15 cellular contexts compared by ENCODE assay signal in the genomic region with DNA sequence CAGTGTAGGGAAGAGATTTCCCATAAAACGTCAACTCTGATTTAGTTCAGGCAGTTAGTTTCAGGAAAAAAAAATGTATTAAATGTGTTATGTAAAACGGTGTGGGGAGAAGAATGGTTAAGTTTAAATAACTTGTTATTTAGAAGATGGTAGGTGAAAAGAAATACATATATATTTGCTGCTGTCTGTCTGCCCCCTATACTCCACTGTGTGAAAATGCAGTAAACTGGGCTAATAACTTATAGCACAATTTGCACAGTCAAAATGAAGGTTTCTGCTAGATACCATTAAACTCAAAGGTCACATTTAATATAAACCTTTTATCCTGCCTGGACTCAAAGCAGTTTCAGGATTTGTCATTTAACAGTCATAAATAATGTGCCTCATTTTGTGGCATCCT.
DNase-seq lines count a peak whose midpoint lies in the region; ATAC-seq and TF ChIP-seq lines count a peak whose summit lies in the region.
"Had no signal": no experiment of that assay in that cellular context is flagged by ENCODE, and none has a peak within 500 bp of the region (broad histone marks: within the 10 kb centered on the region; RNA-seq: fewer than 3 reads in every experiment).

No MANE protein-coding gene starts in this region.

- DNase-seq in RPMI8226 (peak; percentile 10), immature natural killer cell (no peak), NCI-H1694 treated with DMSO at 0.1 percent for 48 hours (lab: John Stamatoyannopoulos, UW) (no peak)
- DNase-seq: activated CD4-positive, alpha-beta T cell treated with anti-CD3 and anti-CD28 coated beads, Interleukin-2, amount 50 U/mL, for 48 hours; C1 segment of cervical spinal cord; NCI-H1417 treated with DMSO at 0.1 percent for 48 hours; NCI-H510A; SHP77 had no signal

- no peak overlapping the region for H3K27ac Mint-ChIP-seq in immature natural killer cell
- H3K27ac Mint-ChIP-seq: dendritic cell treated with granulocyte-macrophage colony-stimulating factor and Interleukin-4, amounts not matched to agents 40 ng/mL and 50 ng/mL, for 4 days; stimulated activated naive CD8-positive, alpha-beta T cell treated with anti-CD3 and anti-CD28 coated beads, Interleukin-15, Interleukin-2, amounts not matched to agents 100 ng/mL and 50 ng/mL, for 24 hours had no signal

- H3K9me3 ChIP-seq in neural cell (ENCODE audit: low read length), result no peaks in the 10 kb centered on the region

- no peak overlapping the region for H3K9ac ChIP-seq in neural cell (ENCODE audit: low read length)

- no peaks in the 10 kb centered on the region for H3K9me2 ChIP-seq in neural cell (ENCODE audit: insufficient read depth, low read length)

- H3K4me3 ChIP-seq in neural cell (ENCODE audit: low read length), result no peak overlapping the region

- no peaks in the 10 kb centered on the region for H3K4me1 Mint-ChIP-seq in immature natural killer cell

- H3K27me3 ChIP-seq in neural cell (ENCODE audit: insufficient read depth, low read depth, low read length), result no peaks in the 10 kb centered on the region

- H3K27me3 Mint-ChIP-seq in immature natural killer cell (ENCODE audit: low read depth in 3 of 3), result no peaks in the 10 kb centered on the region
- H3K27me3 Mint-ChIP-seq: dendritic cell treated with granulocyte-macrophage colony-stimulating factor and Interleukin-4, amounts not matched to agents 40 ng/mL and 50 ng/mL, for 4 days; stimulated activated naive CD8-positive, alpha-beta T cell treated with anti-CD3 and anti-CD28 coated beads, Interleukin-15, Interleukin-2, amounts not matched to agents 100 ng/mL and 50 ng/mL, for 24 hours had no signal

- no peak for TF ChIP-seq EP300 in neural cell (conservative IDR thresholded peaks at IDR 0.05; ENCODE audit: poor library complexity, severe bottlenecking)

- TF ChIP-seq RAD21 in neural cell (conservative IDR thresholded peaks at IDR 0.05), result peak; percentile 59

- ATAC-seq in GM18511 (IDR thresholded peaks at IDR 0.05; ENCODE audit: unreplicated experiment), result peak; percentile 57
- ATAC-seq in HG03159 (IDR thresholded peaks at IDR 0.05; ENCODE audit: unreplicated experiment), result peak; percentile 56
- no peak for ATAC-seq in HG03139 (IDR thresholded peaks at IDR 0.05; ENCODE audit: unreplicated experiment)
- no peak for ATAC-seq in HG03457 (IDR thresholded peaks at IDR 0.05; ENCODE audit: unreplicated experiment)

- no peaks in the 10 kb centered on the region for H3F3A ChIP-seq in neural cell (ENCODE audit: insufficient read depth, low read length, poor library complexity, severe bottlenecking)

- H3K79me2 ChIP-seq in neural cell (replicated peaks; ENCODE audit: insufficient read depth, low read length), result no peaks in the 10 kb centered on the region

- no peaks in the 10 kb centered on the region for H3K36me3 ChIP-seq in neural cell (ENCODE audit: insufficient read depth, low read length)

- no peaks in the 10 kb centered on the region for H3K36me3 Mint-ChIP-seq in immature natural killer cell

- TF ChIP-seq CTCF in neural cell (IDR thresholded peaks at IDR 0.05; ENCODE audit: poor library complexity, severe bottlenecking), result peak; percentile 56

- H3K4me3 Mint-ChIP-seq in immature natural killer cell, result no peak overlapping the region
- H3K4me3 Mint-ChIP-seq: dendritic cell treated with granulocyte-macrophage colony-stimulating factor and Interleukin-4, amounts not matched to agents 40 ng/mL and 50 ng/mL, for 4 days; stimulated activated naive CD8-positive, alpha-beta T cell treated with anti-CD3 and anti-CD28 coated beads, Interleukin-15, Interleukin-2, amounts not matched to agents 100 ng/mL and 50 ng/mL, for 24 hours had no signal

- H2AFZ ChIP-seq in neural cell (ENCODE audit: low read depth, low read length), result no peak overlapping the region

- no peak overlapping the region for H3K4me2 ChIP-seq in neural cell (ENCODE audit: low read length)

- H3K9me3 Mint-ChIP-seq in immature natural killer cell, result peaks cover 0 to 35% (median 4%) of the 10 kb centered on the region in 6 donors
- H3K9me3 Mint-ChIP-seq: dendritic cell treated with granulocyte-macrophage colony-stimulating factor and Interleukin-4, amounts not matched to agents 40 ng/mL and 50 ng/mL, for 4 days had no signal

- no peak overlapping the region for H3K27ac ChIP-seq in neural cell (ENCODE audit: low read length)

- H4K20me1 ChIP-seq in neural cell (ENCODE audit: insufficient read depth), result no peaks in the 10 kb centered on the region

TF ChIP-seq in neural cell, 6 proteins besides CTCF, POLR2A, EP300 and RAD21:
- no peak for TF ChIP-seq POLR2AphosphoS5 (IDR thresholded peaks at IDR 0.05)
- no peak for TF ChIP-seq SMC3 (conservative IDR thresholded peaks at IDR 0.05; ENCODE audit: poor library complexity)
- TF ChIP-seq, protein P1, sequence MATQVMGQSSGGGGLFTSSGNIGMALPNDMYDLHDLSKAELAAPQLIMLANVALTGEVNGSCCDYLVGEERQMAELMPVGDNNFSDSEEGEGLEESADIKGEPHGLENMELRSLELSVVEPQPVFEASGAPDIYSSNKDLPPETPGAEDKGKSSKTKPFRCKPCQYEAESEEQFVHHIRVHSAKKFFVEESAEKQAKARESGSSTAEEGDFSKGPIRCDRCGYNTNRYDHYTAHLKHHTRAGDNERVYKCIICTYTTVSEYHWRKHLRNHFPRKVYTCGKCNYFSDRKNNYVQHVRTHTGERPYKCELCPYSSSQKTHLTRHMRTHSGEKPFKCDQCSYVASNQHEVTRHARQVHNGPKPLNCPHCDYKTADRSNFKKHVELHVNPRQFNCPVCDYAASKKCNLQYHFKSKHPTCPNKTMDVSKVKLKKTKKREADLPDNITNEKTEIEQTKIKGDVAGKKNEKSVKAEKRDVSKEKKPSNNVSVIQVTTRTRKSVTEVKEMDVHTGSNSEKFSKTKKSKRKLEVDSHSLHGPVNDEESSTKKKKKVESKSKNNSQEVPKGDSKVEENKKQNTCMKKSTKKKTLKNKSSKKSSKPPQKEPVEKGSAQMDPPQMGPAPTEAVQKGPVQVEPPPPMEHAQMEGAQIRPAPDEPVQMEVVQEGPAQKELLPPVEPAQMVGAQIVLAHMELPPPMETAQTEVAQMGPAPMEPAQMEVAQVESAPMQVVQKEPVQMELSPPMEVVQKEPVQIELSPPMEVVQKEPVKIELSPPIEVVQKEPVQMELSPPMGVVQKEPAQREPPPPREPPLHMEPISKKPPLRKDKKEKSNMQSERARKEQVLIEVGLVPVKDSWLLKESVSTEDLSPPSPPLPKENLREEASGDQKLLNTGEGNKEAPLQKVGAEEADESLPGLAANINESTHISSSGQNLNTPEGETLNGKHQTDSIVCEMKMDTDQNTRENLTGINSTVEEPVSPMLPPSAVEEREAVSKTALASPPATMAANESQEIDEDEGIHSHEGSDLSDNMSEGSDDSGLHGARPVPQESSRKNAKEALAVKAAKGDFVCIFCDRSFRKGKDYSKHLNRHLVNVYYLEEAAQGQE (IDR thresholded peaks at IDR 0.05; ENCODE audit: borderline replicate concordance), result no peak
- TF ChIP-seq EZH2 (IDR thresholded peaks at IDR 0.05; ENCODE audit: borderline replicate concordance, insufficient read depth, low read length, poor library complexity, severe bottlenecking), result no peak
- no peak for TF ChIP-seq MXI1 (conservative IDR thresholded peaks at IDR 0.05; ENCODE audit: poor library complexity, severe bottlenecking)
- no peak for TF ChIP-seq TAF1 (IDR thresholded peaks at IDR 0.05; ENCODE audit: low read depth)

Comparison
In these comparisons a context has a peak if more than half of its experiments do, and no peak if none do; other contexts are left out.
1. ATAC-seq: peak in GM18511 (single experiment) and HG03159 (single experiment); none in HG03139 (single experiment) and HG03457 (single experiment).